16 cellular contexts compared by ENCODE assay signal in genomic region chr6:16064687-16065086, GRCh38.
DNase-seq lines count a peak whose midpoint lies in the region; ATAC-seq and TF ChIP-seq lines count a peak whose summit lies in the region.
"Had no signal": no experiment of that assay in that cellular context is flagged by ENCODE, and none has a peak within 500 bp of the region (broad histone marks: within the 10 kb centered on the region; RNA-seq: fewer than 3 reads in every experiment).

No MANE protein-coding gene starts in this region.

- H3K27ac Mint-ChIP-seq in CD4-positive, alpha-beta T cell, result no peak overlapping the region
- H3K27ac Mint-ChIP-seq: activated naive CD4-positive, alpha-beta T cell treated with anti-CD3 and anti-CD28 coated beads, Interleukin-2, amount 50 U/mL, for 24 hours had no signal

- no peak for TF ChIP-seq POLR2A in upper lobe of left lung (IDR thresholded peaks at IDR 0.05)

- no peaks in the 10 kb centered on the region for H3K4me1 ChIP-seq in upper lobe of left lung
- H3K4me1 ChIP-seq: esophagus muscularis mucosa had no signal

- DNase-seq in Daoy (ENCODE audit: low read depth) (peak; percentile 11), NCI-H187 treated with DMSO at 0.1 percent for 48 hours (lab: John Stamatoyannopoulos, UW) (peak; percentile 54), SHP77 (lab: John Stamatoyannopoulos, UW) (peak; percentile 61 to 71), myocyte (ENCODE audit: low read depth) (peak; percentile 68), upper lobe of left lung (no peak), UCSD-AML1 (lab: John Stamatoyannopoulos, UW; ENCODE audit: unreplicated experiment) (no peak)
- DNase-seq in CD4-positive, alpha-beta T cell, result no peak
- DNase-seq: central memory CD4-positive, alpha-beta T cell; GDM1; midbrain; NCI-H2227 treated with DMSO at 0.1 percent for 48 hours; stimulated activated CD4-positive, alpha-beta T cell treated with anti-CD3 and anti-CD28 coated beads, Interleukin-4, amount 100 ng/mL, for 4 hours; stimulated activated naive CD4-positive, alpha-beta T cell treated with Interleukin-2 at 50 U/mL for 16 hours had no signal

- H3K4me3 ChIP-seq in upper lobe of left lung, result no peak overlapping the region
- H3K4me3 ChIP-seq: esophagus muscularis mucosa had no signal

- no peaks in the 10 kb centered on the region for H3K4me1 Mint-ChIP-seq in CD4-positive, alpha-beta T cell (ENCODE audit: low read depth)
- H3K4me1 Mint-ChIP-seq: activated naive CD4-positive, alpha-beta T cell treated with anti-CD3 and anti-CD28 coated beads, Interleukin-2, amount 50 U/mL, for 24 hours had no signal

- intact Hi-C loops in CD4-positive, alpha-beta T cell (cut with DNase I, micrococcal nuclease), result no loop called here

- no peak overlapping the region for H3K27ac ChIP-seq in upper lobe of left lung
- no peak overlapping the region for H3K27ac ChIP-seq in CD4-positive, alpha-beta T cell (ENCODE audit: low read depth, low read length)
- H3K27ac ChIP-seq: esophagus muscularis mucosa had no signal

- H3K9me3 Mint-ChIP-seq in CD4-positive, alpha-beta T cell, result no peaks in the 10 kb centered on the region
- H3K9me3 Mint-ChIP-seq: activated naive CD4-positive, alpha-beta T cell treated with anti-CD3 and anti-CD28 coated beads, Interleukin-2, amount 50 U/mL, for 24 hours had no signal

- TF ChIP-seq EP300 in upper lobe of left lung (IDR thresholded peaks at IDR 0.05), result no peak

- CTCF ChIA-PET in CD4-positive, alpha-beta T cell (lab: Charles Lee), result no interaction called here

- 44 to 53% methylated on average over 7 of the region's 7 CpGs for WGBS in upper lobe of left lung, 2 donors

- no peaks in the 10 kb centered on the region for H3K9me3 ChIP-seq in upper lobe of left lung
- no peaks in the 10 kb centered on the region for H3K9me3 ChIP-seq in CD4-positive, alpha-beta T cell (ENCODE audit: control insufficient read depth, low read length)
- H3K9me3 ChIP-seq: esophagus muscularis mucosa had no signal

- POLR2A ChIA-PET in CD4-positive, alpha-beta T cell (lab: Charles Lee), result no interaction called here

- no peak overlapping the region for H3K4me3 Mint-ChIP-seq in CD4-positive, alpha-beta T cell
- H3K4me3 Mint-ChIP-seq: activated naive CD4-positive, alpha-beta T cell treated with anti-CD3 and anti-CD28 coated beads, Interleukin-2, amount 50 U/mL, for 24 hours had no signal

- H3K36me3 Mint-ChIP-seq in CD4-positive, alpha-beta T cell (ENCODE audit: low read depth), result no peaks in the 10 kb centered on the region

- H3K27me3 Mint-ChIP-seq in CD4-positive, alpha-beta T cell, result peaks cover 6% of the 10 kb centered on the region
- H3K27me3 Mint-ChIP-seq: activated naive CD4-positive, alpha-beta T cell treated with anti-CD3 and anti-CD28 coated beads, Interleukin-2, amount 50 U/mL, for 24 hours had no signal

- H3K27me3 ChIP-seq in upper lobe of left lung, result no peaks in the 10 kb centered on the region
- no peaks in the 10 kb centered on the region for H3K27me3 ChIP-seq in CD4-positive, alpha-beta T cell (ENCODE audit: control insufficient read depth, insufficient read depth, low read length)
- H3K27me3 ChIP-seq: esophagus muscularis mucosa had no signal

- ATAC-seq in upper lobe of left lung (ENCODE audit: low FRiP score in 2 of 2) (no peak), GM18907 (IDR thresholded peaks at IDR 0.05; ENCODE audit: unreplicated experiment) (no peak)
- no peak for ATAC-seq in CD4-positive, alpha-beta T cell (ENCODE audit: poor library complexity)

- no peak for TF ChIP-seq CTCF in upper lobe of left lung (IDR thresholded peaks at IDR 0.05)
- no peak for TF ChIP-seq CTCF in CD4-positive, alpha-beta T cell (IDR thresholded peaks at IDR 0.05)

- H3K36me3 ChIP-seq in upper lobe of left lung, result no peaks in the 10 kb centered on the region
- H3K36me3 ChIP-seq: esophagus muscularis mucosa had no signal

Comparison
In these comparisons a context has a peak if more than half of its experiments do, and no peak if none do; other contexts are left out.
1. DNase-seq: peak in Daoy (single experiment), NCI-H187 treated with DMSO at 0.1 percent for 48 hours (single experiment), SHP77 (2 of 2) and myocyte (single experiment); none in upper lobe of left lung (0 of 2), CD4-positive, alpha-beta T cell (0 of 10) and UCSD-AML1 (single experiment).